ENCODE assay signal across 1 cellular context in genomic region chr22:45671051-45671782, GRCh38.
TF ChIP-seq lines count a peak whose summit lies in the region.

No MANE protein-coding gene starts in this region.

TF ChIP-seq in HepG2, 621 proteins besides CTCF, POLR2A, EP300 and RAD21 (continued from another document and continues in another):
- TF ChIP-seq ZBTB40 (IDR thresholded peaks at IDR 0.05) (0 out of 2 replicates have a peak, but pooled peaks have one; percentile 6), ZBTB40 (CRISPR knock-in tag; IDR thresholded peaks at IDR 0.05) (no peak), EEA1 (CRISPR knock-in tag; IDR thresholded peaks at IDR 0.05; ENCODE audit: borderline replicate concordance) (peak; percentile 8; the same call in 1 of the 2 replicates), ATM (IDR thresholded peaks at IDR 0.05; ENCODE audit: borderline replicate concordance) (no peak), PATZ1 (CRISPR knock-in tag; IDR thresholded peaks at IDR 0.05) (0 out of 2 replicates have a peak, but pooled peaks have one; percentile 21), TFE3 (CRISPR knock-in tag; IDR thresholded peaks at IDR 0.05) (no peak), ZFP62 (CRISPR knock-in tag; IDR thresholded peaks at IDR 0.05) (no peak), HNF4G (IDR thresholded peaks at IDR 0.05; ENCODE audit: borderline replicate concordance, low read depth, low read length) (no peak), HNF4G (CRISPR knock-in tag; IDR thresholded peaks at IDR 0.05; ENCODE audit: borderline replicate concordance, low read depth) (no peak), MTA1 (CRISPR knock-in tag; IDR thresholded peaks at IDR 0.05; ENCODE audit: borderline replicate concordance) (peak; percentile 56; the same call in 1 of the 2 replicates), ZBTB4 (CRISPR knock-in tag; IDR thresholded peaks at IDR 0.05; ENCODE audit: borderline replicate concordance) (0 out of 2 replicates have a peak, but pooled peaks have one; percentile 49), ZNF639 (CRISPR knock-in tag; conservative IDR thresholded peaks at IDR 0.05) (no peak), SALL1 (CRISPR knock-in tag; IDR thresholded peaks at IDR 0.05) (no peak), PBX2 (CRISPR knock-in tag; IDR thresholded peaks at IDR 0.05) (peak; percentile 75), HNF4A (CRISPR knock-in tag; IDR thresholded peaks at IDR 0.05) (0 out of 2 replicates have a peak, but pooled peaks have one; percentile 32), TERF1 (CRISPR knock-in tag; IDR thresholded peaks at IDR 0.05) (no peak), ZBTB7B (CRISPR knock-in tag; IDR thresholded peaks at IDR 0.05) (no peak), ZBTB49 (CRISPR knock-in tag; IDR thresholded peaks at IDR 0.05; ENCODE audit: borderline replicate concordance) (no peak), SUZ12 (IDR thresholded peaks at IDR 0.05; ENCODE audit: low read depth, low read length) (no peak), ZNF580 (CRISPR knock-in tag; IDR thresholded peaks at IDR 0.05; ENCODE audit: borderline replicate concordance, low read depth) (no peak), ZNF788 (CRISPR knock-in tag; IDR thresholded peaks at IDR 0.05; ENCODE audit: borderline replicate concordance) (no peak), GRHL1 (CRISPR knock-in tag; conservative IDR thresholded peaks at IDR 0.05) (no peak), AKAP8 (CRISPR knock-in tag; IDR thresholded peaks at IDR 0.05) (no peak), RFX5 (IDR thresholded peaks at IDR 0.05; ENCODE audit: low read depth, low read length) (no peak), ZZZ3 (CRISPR knock-in tag; IDR thresholded peaks at IDR 0.05; ENCODE audit: borderline replicate concordance) (no peak; the same call in 1 of the 2 replicates), TOE1 (CRISPR knock-in tag; IDR thresholded peaks at IDR 0.05) (no peak), ZFP37 (CRISPR knock-in tag; IDR thresholded peaks at IDR 0.05; ENCODE audit: borderline replicate concordance) (no peak), ZNF678 (CRISPR knock-in tag; IDR thresholded peaks at IDR 0.05) (no peak), ZNF776 (CRISPR knock-in tag; IDR thresholded peaks at IDR 0.05) (no peak)
